9 cellular contexts compared by ENCODE assay signal in the genomic region with DNA sequence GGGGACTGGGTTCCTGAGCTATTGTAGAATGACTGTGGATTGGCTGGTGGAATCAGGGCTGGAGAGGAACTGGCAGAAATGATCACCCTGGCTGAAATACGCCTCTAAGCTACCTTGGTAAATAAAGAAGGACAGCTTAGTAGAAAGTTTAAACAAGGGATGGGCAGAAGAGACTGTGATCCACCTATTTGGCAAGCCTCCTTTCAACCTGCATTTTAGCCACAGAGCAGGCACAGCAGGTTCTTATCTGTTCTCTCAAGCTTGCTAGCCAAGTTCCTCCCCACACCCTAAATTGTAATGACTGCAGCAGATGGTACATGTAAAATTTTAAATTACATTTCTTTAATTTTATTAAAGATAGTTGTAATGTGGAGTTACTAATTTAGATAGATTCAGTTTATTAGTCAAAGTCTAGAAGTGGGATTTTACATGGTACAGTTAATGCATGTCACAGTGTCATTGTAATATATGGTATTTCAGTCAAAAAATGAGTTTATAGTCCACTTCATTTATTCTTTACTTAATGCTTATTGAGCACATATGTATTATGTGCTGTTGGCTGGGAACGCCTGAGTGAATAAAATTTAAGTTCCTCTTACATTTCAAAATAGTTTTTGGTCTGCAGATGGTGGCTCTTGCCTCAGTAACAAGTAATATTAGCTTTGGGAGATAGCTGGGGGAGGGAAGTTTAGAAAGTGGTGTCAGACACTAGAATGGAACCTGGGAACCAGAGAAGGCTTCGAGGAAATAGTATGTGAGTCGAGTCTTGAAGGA. TPM values are rescaled to one million over a fixed set of nuclear protein-coding genes. Genes with fewer than 3 reads are reported as not detected.
DNase-seq lines count a peak whose midpoint lies in the region; ATAC-seq and TF ChIP-seq lines count a peak whose summit lies in the region.
"Had no signal": no experiment of that assay in that cellular context is flagged by ENCODE, and none has a peak within 500 bp of the region (broad histone marks: within the 10 kb centered on the region; RNA-seq: fewer than 3 reads in every experiment).

No MANE protein-coding gene starts in this region.

- H3K4me1 ChIP-seq in gastroesophageal sphincter: peaks cover 16 to 80% (median 39%) of the 10 kb centered on the region in 3 donors
- peaks cover 44 to 50% of the 10 kb centered on the region in 2 donors for H3K4me1 ChIP-seq in gastrocnemius medialis

- H3K27me3 ChIP-seq in gastroesophageal sphincter: no peaks in the 10 kb centered on the region
- H3K27me3 ChIP-seq in gastrocnemius medialis: no peaks in the 10 kb centered on the region

- WGBS in gastroesophageal sphincter (ENCODE audit: low coverage in 1 of 2), 2 donors: 41 to 45% methylated on average over 3 to 4 of the region's 4 CpGs

- DNase-seq in HFFc6 (no peak), gastrocnemius medialis (peak in 1 of 2 donors; percentile 1), NCI-H1092 (lab: John Stamatoyannopoulos, UW) (no peak), NCI-H2196 (lab: John Stamatoyannopoulos, UW; ENCODE audit: unreplicated experiment) (no peak)
- DNase-seq in activated CD4-positive, alpha-beta T cell treated with anti-CD3 and anti-CD28 coated beads, Interleukin-2, amount 10 ng/mL, durations not matched to agents 7 days and 5 days: no peak
- DNase-seq: NCI-H1105 treated with DMSO at 0.1 percent for 48 hours had no signal

- peak overlapping the region; percentile 64 for H3K4me3 Mint-ChIP-seq in HFFc6
- no peak overlapping the region for H3K4me3 Mint-ChIP-seq in activated CD4-positive, alpha-beta T cell treated with anti-CD3 and anti-CD28 coated beads, Interleukin-2, amount 10 ng/mL, durations not matched to agents 7 days and 5 days

- intact Hi-C loops in gastrocnemius medialis (cut with DNase I; ENCODE audit: low total_unique reads): no loop called here

- ATAC-seq in gastroesophageal sphincter (peak; percentile 2), gastrocnemius medialis (no peak), GM19455 (IDR thresholded peaks at IDR 0.05; ENCODE audit: unreplicated experiment) (no peak)

- TF ChIP-seq POLR2A in gastroesophageal sphincter (IDR thresholded peaks at IDR 0.05) (no peak), gastrocnemius medialis (IDR thresholded peaks at IDR 0.05) (no peak)

- TF ChIP-seq CTCF in HFFc6 (IDR thresholded peaks at IDR 0.05) (no peak), VCaP (conservative IDR thresholded peaks at IDR 0.05) (no peak), gastroesophageal sphincter (IDR thresholded peaks at IDR 0.05) (no peak), gastrocnemius medialis (IDR thresholded peaks at IDR 0.05 in 4 of 5, conservative IDR thresholded peaks at IDR 0.05 in 1 of 5) (no peak)

- H3K36me3 ChIP-seq in gastroesophageal sphincter: no peaks in the 10 kb centered on the region
- no peaks in the 10 kb centered on the region for H3K36me3 ChIP-seq in gastrocnemius medialis

- no peak for TF ChIP-seq EP300 in gastroesophageal sphincter (IDR thresholded peaks at IDR 0.05)

- H3K27me3 Mint-ChIP-seq in HFFc6 (ENCODE audit: insufficient read depth): no peaks in the 10 kb centered on the region
- H3K27me3 Mint-ChIP-seq in activated CD4-positive, alpha-beta T cell treated with anti-CD3 and anti-CD28 coated beads, Interleukin-2, amount 10 ng/mL, durations not matched to agents 7 days and 5 days: peaks cover 15% of the 10 kb centered on the region

- POLR2A ChIA-PET in activated CD4-positive, alpha-beta T cell treated with anti-CD3 and anti-CD28 coated beads, Interleukin-2, amount 10 ng/mL, durations not matched to agents 7 days and 5 days (lab: Charles Lee): no interaction called here

- H3K4me3 ChIP-seq in gastroesophageal sphincter: no peak overlapping the region
- H3K4me3 ChIP-seq in gastrocnemius medialis: no peak overlapping the region

- peak overlapping the region; percentile 90 for H3K27ac Mint-ChIP-seq in HFFc6
- no peak overlapping the region for H3K27ac Mint-ChIP-seq in activated CD4-positive, alpha-beta T cell treated with anti-CD3 and anti-CD28 coated beads, Interleukin-2, amount 10 ng/mL, durations not matched to agents 7 days and 5 days

- no peaks in the 10 kb centered on the region for H3K9me3 Mint-ChIP-seq in HFFc6
- H3K9me3 Mint-ChIP-seq in activated CD4-positive, alpha-beta T cell treated with anti-CD3 and anti-CD28 coated beads, Interleukin-2, amount 10 ng/mL, durations not matched to agents 7 days and 5 days: no peaks in the 10 kb centered on the region

- H3K27ac ChIP-seq in VCaP: peak overlapping the region; percentile 95
- H3K27ac ChIP-seq in gastroesophageal sphincter: peak overlapping the region in 3 of 4 donors; percentile 70 to 75 (median 73)
- peak overlapping the region; percentile 51 to 70 (median 56) for H3K27ac ChIP-seq in gastrocnemius medialis

- CTCF ChIA-PET in activated CD4-positive, alpha-beta T cell treated with anti-CD3 and anti-CD28 coated beads, Interleukin-2, amount 10 ng/mL, durations not matched to agents 7 days and 5 days (lab: Charles Lee): interaction anchor here (0.6 to 1.4 kb wide), 2 partner anchors 9 to 418 kb away, joined by 3 read pairs; no protein-coding TSS in a partner anchor

- in situ Hi-C loops in gastrocnemius medialis (cut with MboI; ENCODE audit: low sequenced_read_pairs in 4 of 4): no loop called here

- H3K9me3 ChIP-seq in gastroesophageal sphincter (no peaks in the 10 kb centered on the region), gastrocnemius medialis (no peaks in the 10 kb centered on the region)

- peaks cover 5% of the 10 kb centered on the region; the same call in 1 of the 2 replicates for H3K36me3 Mint-ChIP-seq in HFFc6 (ENCODE audit: low read depth)
- H3K36me3 Mint-ChIP-seq in activated CD4-positive, alpha-beta T cell treated with anti-CD3 and anti-CD28 coated beads, Interleukin-2, amount 10 ng/mL, durations not matched to agents 7 days and 5 days (ENCODE audit: low read depth): no peaks in the 10 kb centered on the region

- peaks cover 45% of the 10 kb centered on the region for H3K4me1 Mint-ChIP-seq in HFFc6 (ENCODE audit: low read depth)
- H3K4me1 Mint-ChIP-seq in activated CD4-positive, alpha-beta T cell treated with anti-CD3 and anti-CD28 coated beads, Interleukin-2, amount 10 ng/mL, durations not matched to agents 7 days and 5 days: no peaks in the 10 kb centered on the region

RNA-seq across cellular contexts. Expression of a gene that starts 11.2 kb away (rescaled TPM):
- total RNA-seq in HFFc6 (2021; fragmentation: NEBNext Ultra II Directional; extraction: Animal tissue kit (Norgen Biotek cat#: 25700)): 10 to 100 TPM; 40.1 to 47.4 (median 42.7) TPM
- total RNA-seq in gastroesophageal sphincter (100 to 1,000 TPM in 1 of 4 donors, 10 to 100 TPM in 3; 30.7 to 156 (median 45.1) TPM), gastrocnemius medialis (10 to 100 TPM; 18.9 to 31.8 (median 26.2) TPM)
- 1 to 10 TPM; 1.8 to 2.1 TPM for total RNA-seq in activated CD4-positive, alpha-beta T cell treated with anti-CD3 and anti-CD28 coated beads, Interleukin-2, amount 10 ng/mL, durations not matched to agents 7 days and 5 days

Comparison
In these comparisons a context has a peak if more than half of its experiments do, and no peak if none do; other contexts are left out.
1. RNA of a gene that starts 11.2 kb away (total RNA-seq): 30.7 to 156 TPM in gastroesophageal sphincter, 40.1 to 47.4 TPM in HFFc6 and 18.9 to 31.8 TPM in gastrocnemius medialis; 1.8 to 2.1 TPM in activated CD4-positive, alpha-beta T cell treated with anti-CD3 and anti-CD28 coated beads, Interleukin-2, amount 10 ng/mL, durations not matched to agents 7 days and 5 days; every median in the first group is over 4 times any median in the second.
2. Peak in every context shown above with its lines, with median percentiles within 50 percentile points of each other: H3K27ac ChIP-seq.